8 cellular contexts compared by ENCODE assay signal in genomic region chrX:25144043-25144940, GRCh38.
A peak's percentile ranks its signal among the peaks of the same experiment; 100 is the strongest.
DNase-seq lines count a peak whose midpoint lies in the region; ATAC-seq and TF ChIP-seq lines count a peak whose summit lies in the region.

No MANE protein-coding gene starts in this region.

- no peak overlapping the region for H3K27ac Mint-ChIP-seq in activated CD8-positive, alpha-beta memory T cell treated with anti-CD3 and anti-CD28 coated beads, Interleukin-2, amount 10 ng/mL, durations not matched to agents 7 days and 5 days
- no peak overlapping the region for H3K27ac Mint-ChIP-seq in neural progenitor cell
- no peak overlapping the region for H3K27ac Mint-ChIP-seq in type B pancreatic cell

- H3K4me1 ChIP-seq in neural progenitor cell = peaks cover 29% of the 10 kb centered on the region

- no peaks in the 10 kb centered on the region for H3K36me3 ChIP-seq in neural progenitor cell

- H3K9me3 ChIP-seq in neural progenitor cell (ENCODE audit: low read depth) = no peaks in the 10 kb centered on the region

- no peaks in the 10 kb centered on the region for H3K36me3 Mint-ChIP-seq in activated CD8-positive, alpha-beta memory T cell treated with anti-CD3 and anti-CD28 coated beads, Interleukin-2, amount 10 ng/mL, durations not matched to agents 7 days and 5 days
- H3K36me3 Mint-ChIP-seq in neural progenitor cell = no peaks in the 10 kb centered on the region
- no peaks in the 10 kb centered on the region for H3K36me3 Mint-ChIP-seq in type B pancreatic cell

- no peaks in the 10 kb centered on the region for H4K20me1 ChIP-seq in neural progenitor cell (ENCODE audit: low read depth)

- peak overlapping the region; percentile 27 for H3K4me3 ChIP-seq in AG10803 (ENCODE audit: low read length)
- H3K4me3 ChIP-seq in neural progenitor cell = peak overlapping the region; percentile 49

- peaks cover 17% of the 10 kb centered on the region for H3K27me3 Mint-ChIP-seq in activated CD8-positive, alpha-beta memory T cell treated with anti-CD3 and anti-CD28 coated beads, Interleukin-2, amount 10 ng/mL, durations not matched to agents 7 days and 5 days
- no peaks in the 10 kb centered on the region for H3K27me3 Mint-ChIP-seq in neural progenitor cell (ENCODE audit: insufficient read depth, low read depth)
- peaks cover 70% of the 10 kb centered on the region for H3K27me3 Mint-ChIP-seq in type B pancreatic cell

- no peaks in the 10 kb centered on the region for H3K9me3 Mint-ChIP-seq in activated CD8-positive, alpha-beta memory T cell treated with anti-CD3 and anti-CD28 coated beads, Interleukin-2, amount 10 ng/mL, durations not matched to agents 7 days and 5 days (ENCODE audit: low read depth)
- H3K9me3 Mint-ChIP-seq in neural progenitor cell (no peaks in the 10 kb centered on the region), type B pancreatic cell (no peaks in the 10 kb centered on the region)

- CTCF ChIA-PET in activated CD8-positive, alpha-beta memory T cell treated with anti-CD3 and anti-CD28 coated beads, Interleukin-2, amount 10 ng/mL, durations not matched to agents 7 days and 5 days (lab: Charles Lee) = interaction anchor here (1.1 to 2.6 kb wide), 7 partner anchors 95 to 773 kb away, joined by 3 to 18 read pairs (median 7); no protein-coding TSS in a partner anchor

- H3K27me3 ChIP-seq in neural progenitor cell = no peaks in the 10 kb centered on the region

- no peak overlapping the region for H3K4me3 Mint-ChIP-seq in activated CD8-positive, alpha-beta memory T cell treated with anti-CD3 and anti-CD28 coated beads, Interleukin-2, amount 10 ng/mL, durations not matched to agents 7 days and 5 days
- peak overlapping the region; percentile 75 for H3K4me3 Mint-ChIP-seq in neural progenitor cell
- H3K4me3 Mint-ChIP-seq in type B pancreatic cell = no peak overlapping the region

- H3K4me1 Mint-ChIP-seq in activated CD8-positive, alpha-beta memory T cell treated with anti-CD3 and anti-CD28 coated beads, Interleukin-2, amount 10 ng/mL, durations not matched to agents 7 days and 5 days = no peaks in the 10 kb centered on the region
- H3K4me1 Mint-ChIP-seq in neural progenitor cell = peaks cover 14% of the 10 kb centered on the region
- no peaks in the 10 kb centered on the region for H3K4me1 Mint-ChIP-seq in type B pancreatic cell (ENCODE audit: unreplicated experiment)

- no peak overlapping the region for H3K27ac ChIP-seq in neural progenitor cell

- ATAC-seq in activated CD8-positive, alpha-beta memory T cell treated with anti-CD3 and anti-CD28 coated beads, Interleukin-2, amount 10 ng/mL, durations not matched to agents 7 days and 5 days = no peak
- ATAC-seq in GM18861 (IDR thresholded peaks at IDR 0.05; ENCODE audit: unreplicated experiment) = no peak

- peak overlapping the region; percentile 89 for H3K4me2 ChIP-seq in neural progenitor cell

- peak overlapping the region; percentile 86 for H2AFZ ChIP-seq in neural progenitor cell (replicated peaks)

- H3K9ac ChIP-seq in neural progenitor cell = no peak overlapping the region

- H3K79me2 ChIP-seq in neural progenitor cell (ENCODE audit: low read depth) = no peaks in the 10 kb centered on the region

- TF ChIP-seq CTCF in AG10803 (conservative IDR thresholded peaks at IDR 0.05; ENCODE audit: low read length) (peak; percentile 71), neural progenitor cell (IDR thresholded peaks at IDR 0.05) (peak; percentile 98), type B pancreatic cell (conservative IDR thresholded peaks at IDR 0.05) (peak; percentile 95)

- DNase-seq in AG10803 (ENCODE audit: low read depth) = peak; percentile 54
- peak; percentile 3 for DNase-seq in GM19240 (ENCODE audit: insufficient read length, low spot score)
- DNase-seq in NCI-H345 (lab: John Stamatoyannopoulos, UW) = peak; percentile 46
- peak; percentile 39 for DNase-seq in activated CD8-positive, alpha-beta memory T cell treated with anti-CD3 and anti-CD28 coated beads, Interleukin-2, amount 10 ng/mL, durations not matched to agents 7 days and 5 days
- peak; percentile 68 for DNase-seq in fibroblast of peridontal ligament (ENCODE audit: extremely low read depth)
- DNase-seq in neural progenitor cell (ENCODE audit: low spot score) = peak; percentile 88
- DNase-seq in type B pancreatic cell (ENCODE audit: extremely low spot score, unreplicated experiment) = peak; percentile 74

- H3F3A ChIP-seq in neural progenitor cell (ENCODE audit: low read depth) = peaks cover 13% of the 10 kb centered on the region

Comparison
In these comparisons a context has a peak if more than half of its experiments do, and no peak if none do; other contexts are left out.
1. DNase-seq: peak in every context shown above with its lines; median percentile 88 in neural progenitor cell; 74 in type B pancreatic cell; 68 in fibroblast of peridontal ligament; 54 in AG10803; 46 in NCI-H345; 39 in activated CD8-positive, alpha-beta memory T cell treated with anti-CD3 and anti-CD28 coated beads, Interleukin-2, amount 10 ng/mL, durations not matched to agents 7 days and 5 days; 3 in GM19240.